Comparison of ENCODE assay signal across 11 cellular contexts in the genomic region with DNA sequence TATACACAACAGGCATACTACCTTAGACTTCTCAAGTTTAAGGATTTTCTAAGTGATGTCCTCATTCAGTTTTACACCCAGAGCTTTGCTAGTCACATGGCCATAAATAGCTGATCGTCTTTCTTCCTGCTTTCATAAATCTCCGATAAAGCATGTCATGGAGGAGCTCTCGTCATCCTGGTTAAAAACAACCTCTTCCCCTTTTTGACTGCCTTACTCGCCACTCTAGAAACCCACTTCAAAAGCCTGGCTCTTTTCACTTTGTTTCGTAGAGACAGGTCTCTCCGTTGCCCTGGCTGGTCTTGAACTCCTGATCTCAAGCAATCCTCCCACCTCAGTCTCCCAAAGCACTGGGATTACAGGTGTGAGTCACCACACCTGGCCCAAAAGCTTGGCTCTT.
DNase-seq lines count a peak whose midpoint lies in the region; ATAC-seq and TF ChIP-seq lines count a peak whose summit lies in the region.
"Had no signal": no experiment of that assay in that cellular context is flagged by ENCODE, and none has a peak within 500 bp of the region (broad histone marks: within the 10 kb centered on the region; RNA-seq: fewer than 3 reads in every experiment).

No MANE protein-coding gene starts in this region.

- no peak overlapping the region for H3K4me3 ChIP-seq in Caco-2 (ENCODE audit: low read depth, low read length)
- H3K4me3 ChIP-seq in WERI-Rb-1 (ENCODE audit: low read depth, low read length) = no peak overlapping the region
- H3K4me3 ChIP-seq: lower lobe of right lung had no signal

- peak overlapping the region; percentile 42 for H3K27ac Mint-ChIP-seq in Caco-2 (ENCODE audit: unreplicated experiment)
- H3K27ac Mint-ChIP-seq in activated CD8-positive, alpha-beta T cell treated with anti-CD3 and anti-CD28 coated beads for 36 hours = peak overlapping the region; percentile 76
- peak overlapping the region; percentile 61 to 91 (median 80) for H3K27ac Mint-ChIP-seq in naive thymus-derived CD8-positive, alpha-beta T cell

- intact Hi-C loops in Caco-2 (cut with micrococcal nuclease; ENCODE audit: unreplicated experiment) = no loop called here
- intact Hi-C loops in activated CD8-positive, alpha-beta T cell treated with anti-CD3 and anti-CD28 coated beads for 36 hours (cut with micrococcal nuclease) = no loop called here

- in situ Hi-C loops in KBM-7 (cut with MboI; ENCODE audit: low pct_unique_long_range_greater_than_20kb, low sequenced_read_pairs) = no loop called here

- H3K27me3 Mint-ChIP-seq in Caco-2 (ENCODE audit: insufficient read depth, unreplicated experiment) = no peaks in the 10 kb centered on the region
- H3K27me3 Mint-ChIP-seq in activated CD8-positive, alpha-beta T cell treated with anti-CD3 and anti-CD28 coated beads for 36 hours = no peaks in the 10 kb centered on the region
- no peaks in the 10 kb centered on the region for H3K27me3 Mint-ChIP-seq in naive thymus-derived CD8-positive, alpha-beta T cell

- H3K27me3 ChIP-seq in Caco-2 (replicated peaks; ENCODE audit: control insufficient read depth, insufficient read depth, low read length) (no peaks in the 10 kb centered on the region), WERI-Rb-1 (ENCODE audit: insufficient read depth, low read depth, severe bottlenecking) (no peaks in the 10 kb centered on the region)

- peak; percentile 73 for ATAC-seq in activated CD8-positive, alpha-beta T cell treated with anti-CD3 and anti-CD28 coated beads for 36 hours
- peak; percentile 41 to 55 for ATAC-seq in naive thymus-derived CD8-positive, alpha-beta T cell

- H3K9me3 ChIP-seq in Caco-2 (no peaks in the 10 kb centered on the region), WERI-Rb-1 (ENCODE audit: severe bottlenecking) (no peaks in the 10 kb centered on the region)
- H3K9me3 ChIP-seq: lower lobe of right lung had no signal

- peaks cover 40% of the 10 kb centered on the region for H3K4me1 Mint-ChIP-seq in Caco-2 (ENCODE audit: low read depth, unreplicated experiment)
- H3K4me1 Mint-ChIP-seq in activated CD8-positive, alpha-beta T cell treated with anti-CD3 and anti-CD28 coated beads for 36 hours (ENCODE audit: low read depth) = peaks cover 49% of the 10 kb centered on the region
- H3K4me1 Mint-ChIP-seq in naive thymus-derived CD8-positive, alpha-beta T cell = peaks cover 25 to 64% (median 47%) of the 10 kb centered on the region in 4 donors

- no peaks in the 10 kb centered on the region for H3K9me3 Mint-ChIP-seq in Caco-2 (ENCODE audit: unreplicated experiment)
- no peaks in the 10 kb centered on the region for H3K9me3 Mint-ChIP-seq in activated CD8-positive, alpha-beta T cell treated with anti-CD3 and anti-CD28 coated beads for 36 hours
- H3K9me3 Mint-ChIP-seq in naive thymus-derived CD8-positive, alpha-beta T cell = no peaks in the 10 kb centered on the region

- peaks cover 53% of the 10 kb centered on the region for H3K4me1 ChIP-seq in Caco-2

- peaks cover 5% of the 10 kb centered on the region for H3K36me3 Mint-ChIP-seq in Caco-2 (ENCODE audit: insufficient read depth, unreplicated experiment)
- no peaks in the 10 kb centered on the region for H3K36me3 Mint-ChIP-seq in activated CD8-positive, alpha-beta T cell treated with anti-CD3 and anti-CD28 coated beads for 36 hours (ENCODE audit: low read depth)
- peaks cover 0 to 5% (median 0%) of the 10 kb centered on the region in 3 donors for H3K36me3 Mint-ChIP-seq in naive thymus-derived CD8-positive, alpha-beta T cell

- H3K36me3 ChIP-seq in Caco-2 (ENCODE audit: control insufficient read depth, insufficient read depth, low read length) = no peaks in the 10 kb centered on the region
- no peaks in the 10 kb centered on the region; the same call in 1 of the 2 replicates for H3K36me3 ChIP-seq in WERI-Rb-1
- H3K36me3 ChIP-seq: lower lobe of right lung had no signal

- DNase-seq in Caco-2 (no peak), KBM-7 (peak; percentile 88), WERI-Rb-1 (no peak), T-helper 9 cell (no peak), SW480 (ENCODE audit: low spot score) (no peak)
- peak; percentile 39 for DNase-seq in activated CD8-positive, alpha-beta T cell treated with anti-CD3 and anti-CD28 coated beads for 36 hours
- peak in 2 of 10 donors; percentile 9 to 16 for DNase-seq in naive thymus-derived CD8-positive, alpha-beta T cell
- no peak for DNase-seq in activated CD8-positive, alpha-beta memory T cell treated with anti-CD3 and anti-CD28 coated beads for 24 hours
- DNase-seq: DMS79 treated with DMSO at 0.1 percent for 48 hours, lower lobe of right lung, Right ventricle myocardium superior had no signal

- CTCF ChIA-PET in Caco-2 (lab: Charles Lee) = no interaction called here
- CTCF ChIA-PET in activated CD8-positive, alpha-beta T cell treated with anti-CD3 and anti-CD28 coated beads for 36 hours (lab: Charles Lee) = interaction anchor here (1.7 kb wide), 1 partner anchor 66 kb away, joined by 8 read pairs; a partner anchor contains a TSS

- H3K27ac ChIP-seq in WERI-Rb-1 = no peak overlapping the region
- H3K27ac ChIP-seq: lower lobe of right lung had no signal

- TF ChIP-seq CTCF in Caco-2 (IDR thresholded peaks at IDR 0.05; ENCODE audit: insufficient read depth in 1 of 2, low read depth in 1 of 2, low read length in 1 of 2, severe bottlenecking in 1 of 2, unreplicated experiment in 1 of 2) (no peak), WERI-Rb-1 (IDR thresholded peaks at IDR 0.05; ENCODE audit: low read depth, low read length) (no peak)
- no peak for TF ChIP-seq CTCF in activated CD8-positive, alpha-beta T cell treated with anti-CD3 and anti-CD28 coated beads for 36 hours (IDR thresholded peaks at IDR 0.05)

- no peak overlapping the region for H3K4me3 Mint-ChIP-seq in Caco-2 (ENCODE audit: unreplicated experiment)
- H3K4me3 Mint-ChIP-seq in activated CD8-positive, alpha-beta T cell treated with anti-CD3 and anti-CD28 coated beads for 36 hours = peak overlapping the region; percentile 32
- H3K4me3 Mint-ChIP-seq in naive thymus-derived CD8-positive, alpha-beta T cell = peak overlapping the region in 9 of 10 donors; percentile 27 to 76 (median 60)

- BruUV-seq in Caco-2 (replicated peaks; lab: Mats Ljungman, UMichigan) = no TSS peak

- POLR2A ChIA-PET in Caco-2 (lab: Charles Lee) = no interaction called here
- POLR2A ChIA-PET in activated CD8-positive, alpha-beta T cell treated with anti-CD3 and anti-CD28 coated beads for 36 hours (lab: Charles Lee) = interaction anchor here (0.5 to 1.5 kb wide), 3 partner anchors 26 to 107 kb away, joined by 3 to 4 read pairs (median 4); no protein-coding TSS in a partner anchor
- POLR2A ChIA-PET in naive thymus-derived CD8-positive, alpha-beta T cell (lab: Charles Lee) = interaction anchor here (0.6 kb wide), 1 partner anchor 76 kb away, joined by 3 read pairs; no protein-coding TSS in a partner anchor

Comparison
In these comparisons a context has a peak if more than half of its experiments do, and no peak if none do; other contexts are left out.
1. DNase-seq: peak in KBM-7 (single experiment) and activated CD8-positive, alpha-beta T cell treated with anti-CD3 and anti-CD28 coated beads for 36 hours (single experiment); none in Caco-2 (0 of 2), activated CD8-positive, alpha-beta memory T cell treated with anti-CD3 and anti-CD28 coated beads for 24 hours (single experiment), WERI-Rb-1 (single experiment), T-helper 9 cell (single experiment) and SW480 (single experiment).
2. Peak in every context shown above with its lines, with median percentiles within 50 percentile points of each other: H3K27ac Mint-ChIP-seq.